In genomic region chr6:154249499-154250298, GRCh38 we compare ENCODE assay signal across 9 cellular contexts.
A peak's percentile ranks its signal among the peaks of the same experiment; 100 is the strongest.
DNase-seq lines count a peak whose midpoint lies in the region; ATAC-seq and TF ChIP-seq lines count a peak whose summit lies in the region.
"Had no signal": no experiment of that assay in that cellular context is flagged by ENCODE, and none has a peak within 500 bp of the region (broad histone marks: within the 10 kb centered on the region; RNA-seq: fewer than 3 reads in every experiment).

No MANE protein-coding gene starts in this region.

- H3K4me1 ChIP-seq in colonic mucosa: no peaks in the 10 kb centered on the region

- no peak overlapping the region for H3K4me3 ChIP-seq in colonic mucosa
- H3K4me3 ChIP-seq: cardiac muscle cell had no signal

- peak; percentile 70 for ATAC-seq in GM19467 (IDR thresholded peaks at IDR 0.05; ENCODE audit: unreplicated experiment)
- ATAC-seq in HG03469 (IDR thresholded peaks at IDR 0.05; ENCODE audit: unreplicated experiment): peak; percentile 62
- no peak for ATAC-seq in left cardiac atrium

- H3K27me3 ChIP-seq in colonic mucosa: no peaks in the 10 kb centered on the region
- H3K27me3 ChIP-seq: cardiac muscle cell had no signal

- H3K9me3 ChIP-seq in colonic mucosa: no peaks in the 10 kb centered on the region

- no peak for TF ChIP-seq CTCF in colonic mucosa (IDR thresholded peaks at IDR 0.05)

- no peak overlapping the region for H3K9ac ChIP-seq in colonic mucosa (ENCODE audit: low read depth in 2 of 2, low read length in 2 of 2)

- H3K36me3 ChIP-seq in colonic mucosa: no peaks in the 10 kb centered on the region
- H3K36me3 ChIP-seq: cardiac muscle cell had no signal

- DNase-seq in GF-D8 (lab: John Stamatoyannopoulos, UW) (peak; percentile 29), colonic mucosa (no peak), left cardiac atrium (no peak), NCI-H510A (lab: John Stamatoyannopoulos, UW) (no peak), NCI-H1436 (lab: John Stamatoyannopoulos, UW) (no peak), Ammon's horn (ENCODE audit: low spot score) (no peak)

- intact Hi-C loops in colonic mucosa (cut with DNase I) (no loop called here), left cardiac atrium (cut with DNase I) (no loop called here)

- peak overlapping the region; percentile 29 for H3K27ac ChIP-seq in colonic mucosa
- H3K27ac ChIP-seq: cardiac muscle cell had no signal

Comparison
In these comparisons a context has a peak if more than half of its experiments do, and no peak if none do; other contexts are left out.
1. ATAC-seq: peak in GM19467 (single experiment) and HG03469 (single experiment); none in left cardiac atrium (0 of 2).